Comparison of ENCODE assay signal across 19 cellular contexts in genomic region chr4:168162604-168163003, GRCh38.
DNase-seq lines count a peak whose midpoint lies in the region; ATAC-seq and TF ChIP-seq lines count a peak whose summit lies in the region.
"Had no signal": no experiment of that assay in that cellular context is flagged by ENCODE, and none has a peak within 500 bp of the region (broad histone marks: within the 10 kb centered on the region; RNA-seq: fewer than 3 reads in every experiment).

No MANE protein-coding gene starts in this region.

- H3K4me3 ChIP-seq in brain microvascular endothelial cell (ENCODE audit: low read depth, low read length): no peak overlapping the region
- H3K4me3 ChIP-seq: esophagus squamous epithelium, SJCRH30 had no signal

- in situ Hi-C loops in brain microvascular endothelial cell (cut with HindIII; ENCODE audit: low pct_ligation_motif_present, low sequenced_read_pairs): no loop called here

- no peak overlapping the region for H3K27ac ChIP-seq in brain microvascular endothelial cell
- H3K27ac ChIP-seq: esophagus squamous epithelium, SJCRH30 had no signal

- no peak for ATAC-seq in HG02623 (IDR thresholded peaks at IDR 0.05; ENCODE audit: unreplicated experiment)
- ATAC-seq: CD8-positive, alpha-beta T cell had no signal

- DNase-seq in A172 (ENCODE audit: low spot score): peak; percentile 14
- DNase-seq in HT-29 (ENCODE audit: low spot score): peak; percentile 7
- peak; percentile 52 for DNase-seq in brain microvascular endothelial cell
- peak; percentile 32 for DNase-seq in kidney glomerular epithelial cell (lab: John Stamatoyannopoulos, UW)
- no peak for DNase-seq in NCI-H446 treated with DMSO at 0.1 percent for 48 hours (lab: John Stamatoyannopoulos, UW)
- DNase-seq in GM10266 (ENCODE audit: extremely low spot score): no peak
- no peak for DNase-seq in AG08395 (ENCODE audit: low spot score)
- DNase-seq: activated CD4-positive, CD25-positive, alpha-beta regulatory T cell; caudate nucleus; CD8-positive, alpha-beta T cell; esophagus squamous epithelium; hypothalamus; KG1; NCI-H1105; NCI-H748 treated with DMSO at 0.1 percent for 48 hours; SJCRH30; stimulated activated naive CD4-positive, alpha-beta T cell treated with Interleukin-2 at 50 U/mL for 16 hours; trophoblast cell had no signal

- TF ChIP-seq CTCF in brain microvascular endothelial cell (IDR thresholded peaks at IDR 0.05; ENCODE audit: low read depth, low read length, missing control alignments) (no peak), GM10266 (IDR thresholded peaks at IDR 0.05; ENCODE audit: control insufficient read depth, insufficient read depth, low read depth, missing control alignments) (no peak)

- H3K36me3 ChIP-seq in brain microvascular endothelial cell (replicated peaks): no peaks in the 10 kb centered on the region
- H3K36me3 ChIP-seq: esophagus squamous epithelium, SJCRH30 had no signal

- H3K27me3 ChIP-seq in brain microvascular endothelial cell (replicated peaks): no peaks in the 10 kb centered on the region
- H3K27me3 ChIP-seq: esophagus squamous epithelium, SJCRH30 had no signal

Comparison
In these comparisons a context has a peak if more than half of its experiments do, and no peak if none do; other contexts are left out.
1. DNase-seq: peak in A172 (single experiment), HT-29 (single experiment), brain microvascular endothelial cell (single experiment) and kidney glomerular epithelial cell (single experiment); none in NCI-H446 treated with DMSO at 0.1 percent for 48 hours (single experiment), GM10266 (single experiment) and AG08395 (single experiment).